15 cellular contexts compared by ENCODE assay signal in genomic region chr4:93184093-93184492, GRCh38.
DNase-seq lines count a peak whose midpoint lies in the region; ATAC-seq, FAIRE-seq and TF ChIP-seq lines count a peak whose summit lies in the region.
"Had no signal": no experiment of that assay in that cellular context is flagged by ENCODE, and none has a peak within 500 bp of the region (broad histone marks: within the 10 kb centered on the region; RNA-seq: fewer than 3 reads in every experiment).

No MANE protein-coding gene starts in this region.

- H3K4me3 Mint-ChIP-seq in Calu3 (ENCODE audit: low read depth, unreplicated experiment): no peak overlapping the region
- H3K4me3 Mint-ChIP-seq: activated CD4-positive, alpha-beta T cell treated with anti-CD3 and anti-CD28 coated beads, Interleukin-2, amount 10 ng/mL, durations not matched to agents 24 days and 14 days; activated T-cell treated with anti-CD3 and anti-CD28 coated beads, Interleukin-2, amount 50 U/mL, for 4 hours; memory B cell; T-helper 17 cell had no signal

- H3K4me3 ChIP-seq in left lung (no peak overlapping the region), small intestine (ENCODE audit: low read depth in 1 of 2, low read length in 2 of 2) (no peak overlapping the region)

- WGBS in small intestine, 3 donors: 32 to 43% (median 43%) methylated on average over 2 of the region's 2 CpGs

- no peaks in the 10 kb centered on the region for H3K36me3 Mint-ChIP-seq in Calu3 (ENCODE audit: insufficient read depth, unreplicated experiment)
- H3K36me3 Mint-ChIP-seq: memory B cell had no signal

- no peaks in the 10 kb centered on the region for H3K9me3 Mint-ChIP-seq in Calu3 (ENCODE audit: low read depth, unreplicated experiment)
- H3K9me3 Mint-ChIP-seq: activated CD4-positive, alpha-beta T cell treated with anti-CD3 and anti-CD28 coated beads, Interleukin-2, amount 10 ng/mL, durations not matched to agents 24 days and 14 days had no signal

- peaks cover 14% of the 10 kb centered on the region for H3K4me1 Mint-ChIP-seq in Calu3 (ENCODE audit: low read depth, unreplicated experiment)
- H3K4me1 Mint-ChIP-seq: activated CD4-positive, alpha-beta T cell treated with anti-CD3 and anti-CD28 coated beads, Interleukin-2, amount 10 ng/mL, durations not matched to agents 24 days and 14 days; memory B cell; T-helper 17 cell had no signal

- H3K27me3 Mint-ChIP-seq in Calu3 (ENCODE audit: unreplicated experiment): no peaks in the 10 kb centered on the region
- H3K27me3 Mint-ChIP-seq: activated CD4-positive, alpha-beta T cell treated with anti-CD3 and anti-CD28 coated beads, Interleukin-2, amount 10 ng/mL, durations not matched to agents 24 days and 14 days; memory B cell; T-helper 17 cell had no signal

- intact Hi-C loops in Calu3 (cut with micrococcal nuclease; ENCODE audit: unreplicated experiment): no loop called here
- intact Hi-C loops in left lung (cut with DNase I): no loop called here

- BruUV-seq in Calu3 (replicated peaks; lab: Mats Ljungman, UMichigan): no TSS peak

- H3K27ac ChIP-seq in left lung: no peak overlapping the region
- peak overlapping the region in 1 of 2 donors; percentile 7 for H3K27ac ChIP-seq in small intestine (ENCODE audit: low read depth in 1 of 2, low read length in 1 of 2)

- ATAC-seq in left lung (peak; percentile 91), GM21367 (IDR thresholded peaks at IDR 0.05; ENCODE audit: unreplicated experiment) (no peak), GM19463 (IDR thresholded peaks at IDR 0.05; ENCODE audit: unreplicated experiment) (no peak)
- ATAC-seq: activated T-cell treated with anti-CD3 and anti-CD28 coated beads, Interleukin-2, amount 50 U/mL, for 4 hours; T-helper 17 cell had no signal

- TF ChIP-seq CTCF in Calu3 (IDR thresholded peaks at IDR 0.05; ENCODE audit: unreplicated experiment) (no peak), left lung (IDR thresholded peaks at IDR 0.05) (no peak)

- DNase-seq in Calu3 (no peak), NCI-H1436 treated with DMSO at 0.1 percent for 48 hours (lab: John Stamatoyannopoulos, UW) (peak; percentile 89), NCI-H748 treated with DMSO at 0.1 percent for 48 hours (lab: John Stamatoyannopoulos, UW) (peak; percentile 71), left lung (no peak), small intestine (no peak)
- DNase-seq in effector CD4-positive, alpha-beta T cell: no peak
- DNase-seq: activated CD4-positive, alpha-beta T cell treated with anti-CD3 and anti-CD28 coated beads, Interleukin-2, amount 10 ng/mL, durations not matched to agents 24 days and 14 days; activated T-cell treated with anti-CD3 and anti-CD28 coated beads, Interleukin-2, amount 50 U/mL, for 4 hours; DND-41; occipital lobe; stimulated activated CD4-positive, alpha-beta T cell treated with anti-CD3 and anti-CD28 coated beads, Interleukin-12 subunit alpha, Interleukin-12 subunit beta, amount 100 ng/mL, for 4 hours; T-helper 17 cell had no signal

- H3K27me3 ChIP-seq in left lung (no peaks in the 10 kb centered on the region), small intestine (ENCODE audit: control insufficient read depth in 2 of 2, insufficient read depth in 2 of 2, low read length in 2 of 2) (no peaks in the 10 kb centered on the region)

- H3K36me3 ChIP-seq in left lung (no peaks in the 10 kb centered on the region), small intestine (ENCODE audit: control insufficient read depth in 2 of 2, insufficient read depth in 2 of 2, low read length in 2 of 2) (no peaks in the 10 kb centered on the region)

- FAIRE-seq in small intestine (lab: Jason Lieb, UNC): no peak

- CTCF ChIA-PET in Calu3 (lab: Charles Lee): no interaction called here

- H3K27ac Mint-ChIP-seq in Calu3 (ENCODE audit: unreplicated experiment): peak overlapping the region; percentile 21
- H3K27ac Mint-ChIP-seq: activated CD4-positive, alpha-beta T cell treated with anti-CD3 and anti-CD28 coated beads, Interleukin-2, amount 10 ng/mL, durations not matched to agents 24 days and 14 days; memory B cell; T-helper 17 cell had no signal

- H3K4me1 ChIP-seq in left lung: no peaks in the 10 kb centered on the region
- H3K4me1 ChIP-seq in small intestine (ENCODE audit: control insufficient read depth in 2 of 2, insufficient read depth in 1 of 2, low read depth in 1 of 2, low read length in 1 of 2): no peaks in the 10 kb centered on the region

- peaks cover 0 to 2% of the 10 kb centered on the region in 2 donors for H3K9me3 ChIP-seq in left lung
- no peaks in the 10 kb centered on the region for H3K9me3 ChIP-seq in small intestine (ENCODE audit: control insufficient read depth, low read depth)

Comparison
In these comparisons a context has a peak if more than half of its experiments do, and no peak if none do; other contexts are left out.
1. DNase-seq: peak in NCI-H1436 treated with DMSO at 0.1 percent for 48 hours (single experiment) and NCI-H748 treated with DMSO at 0.1 percent for 48 hours (single experiment); none in Calu3 (single experiment), left lung (0 of 2), small intestine (single experiment) and effector CD4-positive, alpha-beta T cell (single experiment).